ENCODE assay signal across 18 cellular contexts in the genomic region with DNA sequence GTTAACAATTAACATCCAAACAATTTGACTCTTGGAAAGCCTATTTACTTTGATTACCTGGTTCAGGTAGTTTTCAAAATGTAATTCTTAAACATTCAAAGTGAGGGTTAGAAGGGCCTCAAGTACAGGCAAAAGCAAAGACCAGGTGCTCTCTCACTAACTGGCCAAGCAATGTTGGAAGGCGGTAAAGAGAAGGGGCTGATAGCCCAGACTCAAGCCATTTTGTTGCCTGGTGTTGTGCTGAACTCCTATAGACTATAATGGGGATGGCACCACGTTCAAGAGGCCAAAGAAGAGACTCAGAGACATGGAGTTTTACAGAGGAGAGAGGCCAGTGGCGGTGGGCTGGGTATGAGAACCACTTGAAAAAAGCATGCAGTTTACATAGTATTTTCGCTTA.
"Had no signal": no experiment of that assay in that cellular context is flagged by ENCODE, and none has a peak within 500 bp of the region (broad histone marks: within the 10 kb centered on the region; RNA-seq: fewer than 3 reads in every experiment).

No MANE protein-coding gene starts in this region.

- H3K4me3 ChIP-seq: right atrium auricular region, upper lobe of right lung had no signal

- H3K4me1 ChIP-seq: upper lobe of right lung had no signal

- H3K9me3 Mint-ChIP-seq: activated naive CD8-positive, alpha-beta T cell treated with anti-CD3 and anti-CD28 coated beads for 36 hours; activated T-helper 1 cell treated with anti-CD3 and anti-CD28 coated beads, Interleukin-12 subunit alpha, Interleukin-12 subunit beta, Interleukin-2, Interleukin-4 antibody, amounts not matched to agents 30 ng/mL and 10 ng/mL and 1 ng/mL, durations not matched to agents 14 hours and 24 hours and 36 hours; dendritic cell treated with granulocyte-macrophage colony-stimulating factor and Interleukin-4, amounts not matched to agents 40 ng/mL and 50 ng/mL, for 4 days; effector memory CD8-positive, alpha-beta T cell; immature natural killer cell; natural killer cell treated with Interleukin-12 subunit alpha and Interleukin-12 subunit beta and Interleukin-15 and Interleukin-18, amount 100 ng/mL, for 72 hours; T-helper 1 cell treated with Interleukin-12 subunit alpha and Interleukin-12 subunit beta and Interleukin-4 antibody, amounts not matched to agents 30 μg/mL and 1 μg/mL, for 36 hours had no signal

- H3K9me3 ChIP-seq: right atrium auricular region, upper lobe of right lung had no signal

- H3K27ac ChIP-seq: brain microvascular endothelial cell, right atrium auricular region, upper lobe of right lung had no signal

- H3K27ac Mint-ChIP-seq: activated naive CD8-positive, alpha-beta T cell treated with anti-CD3 and anti-CD28 coated beads for 36 hours; activated T-helper 1 cell treated with anti-CD3 and anti-CD28 coated beads, Interleukin-12 subunit alpha, Interleukin-12 subunit beta, Interleukin-2, Interleukin-4 antibody, amounts not matched to agents 30 ng/mL and 10 ng/mL and 1 ng/mL, durations not matched to agents 14 hours and 24 hours and 36 hours; effector memory CD8-positive, alpha-beta T cell; immature natural killer cell; natural killer cell treated with Interleukin-12 subunit alpha and Interleukin-12 subunit beta and Interleukin-15 and Interleukin-18, amount 100 ng/mL, for 72 hours; T-helper 1 cell treated with Interleukin-12 subunit alpha and Interleukin-12 subunit beta and Interleukin-4 antibody, amounts not matched to agents 30 μg/mL and 1 μg/mL, for 36 hours had no signal

- H3K4me3 Mint-ChIP-seq: activated naive CD8-positive, alpha-beta T cell treated with anti-CD3 and anti-CD28 coated beads for 36 hours; activated T-helper 1 cell treated with anti-CD3 and anti-CD28 coated beads, Interleukin-12 subunit alpha, Interleukin-12 subunit beta, Interleukin-2, Interleukin-4 antibody, amounts not matched to agents 30 ng/mL and 10 ng/mL and 1 ng/mL, durations not matched to agents 14 hours and 24 hours and 36 hours; dendritic cell treated with granulocyte-macrophage colony-stimulating factor and Interleukin-4, amounts not matched to agents 40 ng/mL and 50 ng/mL, for 4 days; effector memory CD8-positive, alpha-beta T cell; immature natural killer cell; natural killer cell treated with Interleukin-12 subunit alpha and Interleukin-12 subunit beta and Interleukin-15 and Interleukin-18, amount 100 ng/mL, for 72 hours; T-helper 1 cell treated with Interleukin-12 subunit alpha and Interleukin-12 subunit beta and Interleukin-4 antibody, amounts not matched to agents 30 μg/mL and 1 μg/mL, for 36 hours had no signal

- H3K27me3 ChIP-seq: brain microvascular endothelial cell, right atrium auricular region, upper lobe of right lung had no signal

- H3K36me3 Mint-ChIP-seq: activated naive CD8-positive, alpha-beta T cell treated with anti-CD3 and anti-CD28 coated beads for 36 hours; immature natural killer cell; natural killer cell treated with Interleukin-12 subunit alpha and Interleukin-12 subunit beta and Interleukin-15 and Interleukin-18, amount 100 ng/mL, for 72 hours had no signal

- H3K36me3 ChIP-seq: brain microvascular endothelial cell, right atrium auricular region, upper lobe of right lung had no signal

- ATAC-seq: effector memory CD8-positive, alpha-beta T cell; natural killer cell treated with Interleukin-12 subunit alpha and Interleukin-12 subunit beta and Interleukin-15 and Interleukin-18, amount 100 ng/mL, for 72 hours; upper lobe of right lung had no signal

- DNase-seq: activated CD4-positive, CD25-positive, alpha-beta regulatory T cell treated with anti-CD3 and anti-CD28 coated beads, Interleukin-2, amount 50 U/mL, for 72 hours; activated naive CD8-positive, alpha-beta T cell treated with anti-CD3 and anti-CD28 coated beads for 36 hours; amygdala; brain microvascular endothelial cell; effector memory CD8-positive, alpha-beta T cell; head of caudate nucleus; immature natural killer cell; mammary epithelial cell; nucleus accumbens; stimulated activated CD4-positive, alpha-beta T cell treated with anti-CD3 and anti-CD28 coated beads, Interleukin-4, amount 100 ng/mL, for 4 hours; stimulated activated CD8-positive, alpha-beta memory T cell treated with anti-CD3 and anti-CD28 coated beads, Interleukin-4, amount 100 ng/mL, for 48 hours; stimulated activated naive CD4-positive, alpha-beta T cell treated with Interleukin-2 at 50 U/mL for 16 hours; upper lobe of right lung had no signal

- H3K27me3 Mint-ChIP-seq: activated naive CD8-positive, alpha-beta T cell treated with anti-CD3 and anti-CD28 coated beads for 36 hours; dendritic cell treated with granulocyte-macrophage colony-stimulating factor and Interleukin-4, amounts not matched to agents 40 ng/mL and 50 ng/mL, for 4 days; effector memory CD8-positive, alpha-beta T cell; natural killer cell treated with Interleukin-12 subunit alpha and Interleukin-12 subunit beta and Interleukin-15 and Interleukin-18, amount 100 ng/mL, for 72 hours had no signal
